In genomic region chr2:196995757-196996314, GRCh38 we compare ENCODE assay signal across 30 cellular contexts.
"Had no signal": no experiment of that assay in that cellular context is flagged by ENCODE, and none has a peak within 500 bp of the region (broad histone marks: within the 10 kb centered on the region; RNA-seq: fewer than 3 reads in every experiment).

No MANE protein-coding gene starts in this region.

- H3K36me3 ChIP-seq: SJCRH30 had no signal

- H3K4me1 ChIP-seq: SJCRH30 had no signal

- H3K27ac Mint-ChIP-seq: activated CD4-positive, alpha-beta memory T cell treated with anti-CD3 and anti-CD28 coated beads for 36 hours; activated CD4-positive, alpha-beta T cell treated with anti-CD3 and anti-CD28 coated beads, Interleukin-2, amount 10 ng/mL, durations not matched to agents 24 days and 14 days; activated T-helper 2 cell treated with anti-CD3 and anti-CD28 coated beads, Interferon-gamma antibody, Interleukin-2, Interleukin-4, amounts not matched to agents 10 μg/mL and 5 μg/mL and 100 μg/mL, durations not matched to agents 14 hours and 24 hours and 36 hours; T-helper 1 cell treated with Interleukin-12 subunit alpha and Interleukin-12 subunit beta and Interleukin-4 antibody, amounts not matched to agents 30 μg/mL and 1 μg/mL, for 36 hours; WTC11 had no signal

- H3K9me3 ChIP-seq: SJCRH30 had no signal

- H3K27me3 Mint-ChIP-seq: activated CD4-positive, alpha-beta memory T cell treated with anti-CD3 and anti-CD28 coated beads for 36 hours; activated CD4-positive, alpha-beta T cell treated with anti-CD3 and anti-CD28 coated beads, Interleukin-2, amount 10 ng/mL, durations not matched to agents 24 days and 14 days; brain; central memory CD8-positive, alpha-beta T cell had no signal

- ATAC-seq: K562, Panc1, Right ventricle myocardium inferior, WTC11 had no signal

- H3K27me3 ChIP-seq: SJCRH30 had no signal

- DNase-seq: activated CD4-positive, alpha-beta memory T cell treated with anti-CD3 and anti-CD28 coated beads for 36 hours; activated CD4-positive, CD25-positive, alpha-beta regulatory T cell treated with anti-CD3 and anti-CD28 coated beads, Interleukin-2, amount 50 U/mL, for 72 hours; activated CD8-positive, alpha-beta memory T cell treated with anti-CD3 and anti-CD28 coated beads, Interleukin-2, amount 50 U/mL, for 4 hours; activated gamma-delta T cell treated with Interleukin-2 at 50 U/mL for 16 hours; activated naive CD4-positive, alpha-beta T cell treated with anti-CD3 and anti-CD28 coated beads, Interleukin-2, amount 50 U/mL, for 16 hours; amygdala; Karpas-422; MM.1S; NCI-H1105; NCI-H1436; NCI-H1694 treated with DMSO at 0.1 percent for 48 hours; NCI-H2029 treated with DMSO at 0.1 percent for 48 hours; NCI-H345; NCI-H510A; NCI-H526 treated with DMSO at 0.1 percent for 48 hours; NCI-H82; OCI-M1; RPMI8226; SJCRH30; T-helper 9 cell had no signal

- FAIRE-seq: astrocyte, K562 had no signal

- H3K4me3 Mint-ChIP-seq: activated CD4-positive, alpha-beta memory T cell treated with anti-CD3 and anti-CD28 coated beads for 36 hours; activated CD4-positive, alpha-beta T cell treated with anti-CD3 and anti-CD28 coated beads, Interleukin-2, amount 10 ng/mL, durations not matched to agents 24 days and 14 days; brain; central memory CD8-positive, alpha-beta T cell; T-helper 1 cell treated with Interleukin-12 subunit alpha and Interleukin-12 subunit beta and Interleukin-4 antibody, amounts not matched to agents 30 μg/mL and 1 μg/mL, for 36 hours; WTC11 had no signal

- H3K27ac ChIP-seq: SJCRH30 had no signal

- H3K4me3 ChIP-seq: K562, SJCRH30 had no signal

- H3K9me3 Mint-ChIP-seq: activated CD4-positive, alpha-beta memory T cell treated with anti-CD3 and anti-CD28 coated beads for 36 hours; activated CD4-positive, alpha-beta T cell treated with anti-CD3 and anti-CD28 coated beads, Interleukin-2, amount 10 ng/mL, durations not matched to agents 24 days and 14 days; activated T-helper 2 cell treated with anti-CD3 and anti-CD28 coated beads, Interferon-gamma antibody, Interleukin-2, Interleukin-4, amounts not matched to agents 10 μg/mL and 5 μg/mL and 100 μg/mL, durations not matched to agents 14 hours and 24 hours and 36 hours; brain; central memory CD8-positive, alpha-beta T cell; T-helper 1 cell treated with Interleukin-12 subunit alpha and Interleukin-12 subunit beta and Interleukin-4 antibody, amounts not matched to agents 30 μg/mL and 1 μg/mL, for 36 hours; WTC11 had no signal

- H3K36me3 Mint-ChIP-seq: WTC11 had no signal
